ENCODE assay signal across 2 cellular contexts in genomic region chr3:156068151-156068550, GRCh38. TPM values are rescaled to one million over a fixed set of nuclear protein-coding genes. Genes with fewer than 3 reads are reported as not detected.
"Had no signal": no experiment of that assay in that cellular context is flagged by ENCODE, and none has a peak within 500 bp of the region (broad histone marks: within the 10 kb centered on the region; RNA-seq: fewer than 3 reads in every experiment).

No MANE protein-coding gene starts in this region.

RNA-seq across cellular contexts. Expression of gene KCNAB1, which starts 52.2 kb away (rescaled TPM):
- total RNA-seq: GM23248, HFFc6 had no signal
